Comparison of ENCODE assay signal across 23 cellular contexts in the genomic region with DNA sequence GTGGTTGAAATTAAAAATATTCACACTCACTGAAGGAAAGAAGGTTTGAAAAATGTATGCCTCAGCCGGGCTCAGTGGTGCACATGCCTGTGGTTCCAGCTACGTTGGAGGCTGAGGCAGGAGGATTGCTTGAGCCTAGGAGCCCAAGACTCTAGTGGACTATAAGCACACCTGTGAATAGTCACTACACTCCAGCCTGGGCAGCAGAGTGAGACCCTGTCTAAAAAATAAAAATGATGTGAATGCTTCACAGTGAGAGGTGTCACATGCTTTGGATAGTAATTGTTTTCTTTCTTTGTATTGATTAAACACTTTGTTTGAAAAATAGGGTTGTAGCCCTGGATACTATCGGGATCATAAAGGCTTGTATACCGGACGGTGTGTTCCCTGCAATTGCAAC.
"Had no signal": no experiment of that assay in that cellular context is flagged by ENCODE, and none has a peak within 500 bp of the region (broad histone marks: within the 10 kb centered on the region; RNA-seq: fewer than 3 reads in every experiment).

No MANE protein-coding gene starts in this region.

- H3K9ac ChIP-seq: neural progenitor cell, parathyroid adenoma had no signal

- H3K27me3 Mint-ChIP-seq: stimulated activated naive CD8-positive, alpha-beta T cell treated with anti-CD3 and anti-CD28 coated beads, Interleukin-15, Interleukin-2, amounts not matched to agents 100 ng/mL and 50 ng/mL, for 24 hours had no signal

- H3K4me3 ChIP-seq: dorsolateral prefrontal cortex, gastrocnemius medialis, neural progenitor cell, right lobe of liver, transverse colon, upper lobe of right lung, uterus had no signal

- H3K36me3 ChIP-seq: gastrocnemius medialis, neural progenitor cell, right lobe of liver, transverse colon, upper lobe of right lung, uterus had no signal

- H3K9me3 ChIP-seq: gastrocnemius medialis, right lobe of liver, transverse colon, upper lobe of right lung, uterus had no signal

- ATAC-seq: gastrocnemius medialis; left lobe of liver; naive thymus-derived CD4-positive, alpha-beta T cell; right lobe of liver; stimulated activated naive B cell treated with anti-CD40 and anti-IgM and Interleukin-4, amounts not matched to agents 10 μg/mL and 1 μg/mL and 100 μg/mL, for 72 hours; upper lobe of right lung had no signal

- H3K4me3 Mint-ChIP-seq: endodermal cell; naive thymus-derived CD4-positive, alpha-beta T cell; nephron; neural progenitor cell; stimulated activated naive B cell treated with anti-CD40 and anti-IgM and Interleukin-4, amounts not matched to agents 10 μg/mL and 1 μg/mL and 100 μg/mL, for 72 hours; stimulated activated naive CD8-positive, alpha-beta T cell treated with anti-CD3 and anti-CD28 coated beads, Interleukin-15, Interleukin-2, amounts not matched to agents 100 ng/mL and 50 ng/mL, for 24 hours had no signal

- H3K27me3 ChIP-seq: dorsolateral prefrontal cortex, gastrocnemius medialis, neural progenitor cell, right lobe of liver, transverse colon, upper lobe of right lung, uterus had no signal

- H3K4me1 Mint-ChIP-seq: neural progenitor cell had no signal

- H3K4me1 ChIP-seq: gastrocnemius medialis, neural progenitor cell, upper lobe of right lung, uterus had no signal

- DNase-seq: dorsolateral prefrontal cortex; effector CD4-positive, alpha-beta T cell; endodermal cell; erythroblast; gastrocnemius medialis; kidney; mesendoderm; midbrain; naive thymus-derived CD4-positive, alpha-beta T cell; right lobe of liver; small intestine; stimulated activated CD4-positive, alpha-beta T cell treated with anti-CD3 and anti-CD28 coated beads, Interleukin-15, amount 100 ng/mL, for 24 hours; stimulated activated CD4-positive, alpha-beta T cell treated with anti-CD3 and anti-CD28 coated beads, Interleukin-2, amount 100 ng/mL, for 48 hours; stimulated activated naive B cell treated with anti-CD40 and anti-IgM and Interleukin-4, amounts not matched to agents 10 μg/mL and 1 μg/mL and 100 μg/mL, for 72 hours; transverse colon; upper lobe of right lung; uterus had no signal

- H3K4me2 ChIP-seq: neural progenitor cell had no signal

- H3K27ac ChIP-seq: dorsolateral prefrontal cortex, gastrocnemius medialis, neural progenitor cell, parathyroid adenoma, right lobe of liver, transverse colon, upper lobe of right lung, uterus had no signal

- H3K27ac Mint-ChIP-seq: endodermal cell; nephron; progenitor cell of endocrine pancreas; stimulated activated naive B cell treated with anti-CD40 and anti-IgM and Interleukin-4, amounts not matched to agents 10 μg/mL and 1 μg/mL and 100 μg/mL, for 72 hours; stimulated activated naive CD8-positive, alpha-beta T cell treated with anti-CD3 and anti-CD28 coated beads, Interleukin-15, Interleukin-2, amounts not matched to agents 100 ng/mL and 50 ng/mL, for 24 hours had no signal

- H3K79me2 ChIP-seq: parathyroid adenoma had no signal

- H2AFZ ChIP-seq: neural progenitor cell, parathyroid adenoma had no signal

- H3K9me3 Mint-ChIP-seq: endodermal cell; naive thymus-derived CD4-positive, alpha-beta T cell; nephron; neural progenitor cell; stimulated activated naive B cell treated with anti-CD40 and anti-IgM and Interleukin-4, amounts not matched to agents 10 μg/mL and 1 μg/mL and 100 μg/mL, for 72 hours; stimulated activated naive CD8-positive, alpha-beta T cell treated with anti-CD3 and anti-CD28 coated beads, Interleukin-15, Interleukin-2, amounts not matched to agents 100 ng/mL and 50 ng/mL, for 24 hours had no signal

- H3K36me3 Mint-ChIP-seq: naive thymus-derived CD4-positive, alpha-beta T cell; neural progenitor cell had no signal
